ENCODE assay signal across 1 cellular context in genomic region chr12:24039113-24039525, GRCh38.
A peak's percentile ranks its signal among the peaks of the same experiment; 100 is the strongest.
TF ChIP-seq lines count a peak whose summit lies in the region.

No MANE protein-coding gene starts in this region.

TF ChIP-seq in HepG2, 621 proteins besides CTCF, POLR2A, EP300 and RAD21 (continued from another document):
- TF ChIP-seq CSRNP2 (CRISPR knock-in tag; conservative IDR thresholded peaks at IDR 0.05; ENCODE audit: low read depth) (no peak), RNF219 (CRISPR knock-in tag; IDR thresholded peaks at IDR 0.05) (no peak), THRA (CRISPR knock-in tag; IDR thresholded peaks at IDR 0.05; ENCODE audit: borderline replicate concordance) (0 out of 2 replicates have a peak, but pooled peaks have one; percentile 45), SMARCC2 (IDR thresholded peaks at IDR 0.05) (no peak), ZNF644 (CRISPR knock-in tag; IDR thresholded peaks at IDR 0.05; ENCODE audit: low read depth) (no peak), RERE (CRISPR knock-in tag; IDR thresholded peaks at IDR 0.05; ENCODE audit: low read depth) (peak; percentile 84), ZNF619 (CRISPR knock-in tag; IDR thresholded peaks at IDR 0.05) (no peak), HOMEZ (CRISPR knock-in tag; IDR thresholded peaks at IDR 0.05; ENCODE audit: low read depth) (peak; percentile 91; the same call in 1 of the 2 replicates), CHD4 (IDR thresholded peaks at IDR 0.05; ENCODE audit: borderline replicate concordance, low read length) (no peak; the same call in 1 of the 2 replicates), FOXO1 (CRISPR knock-in tag; IDR thresholded peaks at IDR 0.05) (peak; percentile 42; the same call in 1 of the 2 replicates), POLR2G (IDR thresholded peaks at IDR 0.05; ENCODE audit: low read depth, low read length) (no peak), PHF8 (CRISPR knock-in tag; IDR thresholded peaks at IDR 0.05) (no peak), HOXA9 (CRISPR knock-in tag; IDR thresholded peaks at IDR 0.05; ENCODE audit: borderline replicate concordance) (no peak), ZIK1 (CRISPR knock-in tag; IDR thresholded peaks at IDR 0.05; ENCODE audit: borderline replicate concordance, low read depth) (no peak), IKZF5 (CRISPR knock-in tag; IDR thresholded peaks at IDR 0.05) (no peak), ZNF597 (CRISPR knock-in tag; IDR thresholded peaks at IDR 0.05) (no peak), KLF11 (CRISPR knock-in tag; IDR thresholded peaks at IDR 0.05) (0 out of 2 replicates have a peak, but pooled peaks have one; percentile 24), ZFAT (CRISPR knock-in tag; conservative IDR thresholded peaks at IDR 0.05) (no peak), POLR2AphosphoS2 (IDR thresholded peaks at IDR 0.05; ENCODE audit: low read depth, low read length) (no peak), PRDM15 (CRISPR knock-in tag; IDR thresholded peaks at IDR 0.05) (no peak), TEF (CRISPR knock-in tag; IDR thresholded peaks at IDR 0.05) (no peak), BRD4 (CRISPR knock-in tag; IDR thresholded peaks at IDR 0.05) (no peak), ZSCAN22 (CRISPR knock-in tag; IDR thresholded peaks at IDR 0.05) (no peak), LCORL (IDR thresholded peaks at IDR 0.05) (peak; percentile 46; the same call in 1 of the 2 replicates), LCORL (CRISPR knock-in tag; IDR thresholded peaks at IDR 0.05) (0 out of 2 replicates have a peak, but pooled peaks have one; percentile 1), ZNF256 (CRISPR knock-in tag; conservative IDR thresholded peaks at IDR 0.05) (no peak), ZFP62 (CRISPR knock-in tag; IDR thresholded peaks at IDR 0.05) (no peak), ZNF670 (CRISPR knock-in tag; IDR thresholded peaks at IDR 0.05; ENCODE audit: borderline replicate concordance) (no peak), ZNF430 (CRISPR knock-in tag; IDR thresholded peaks at IDR 0.05) (no peak)
